Comparison of ENCODE assay signal across 2 cellular contexts in the genomic region with DNA sequence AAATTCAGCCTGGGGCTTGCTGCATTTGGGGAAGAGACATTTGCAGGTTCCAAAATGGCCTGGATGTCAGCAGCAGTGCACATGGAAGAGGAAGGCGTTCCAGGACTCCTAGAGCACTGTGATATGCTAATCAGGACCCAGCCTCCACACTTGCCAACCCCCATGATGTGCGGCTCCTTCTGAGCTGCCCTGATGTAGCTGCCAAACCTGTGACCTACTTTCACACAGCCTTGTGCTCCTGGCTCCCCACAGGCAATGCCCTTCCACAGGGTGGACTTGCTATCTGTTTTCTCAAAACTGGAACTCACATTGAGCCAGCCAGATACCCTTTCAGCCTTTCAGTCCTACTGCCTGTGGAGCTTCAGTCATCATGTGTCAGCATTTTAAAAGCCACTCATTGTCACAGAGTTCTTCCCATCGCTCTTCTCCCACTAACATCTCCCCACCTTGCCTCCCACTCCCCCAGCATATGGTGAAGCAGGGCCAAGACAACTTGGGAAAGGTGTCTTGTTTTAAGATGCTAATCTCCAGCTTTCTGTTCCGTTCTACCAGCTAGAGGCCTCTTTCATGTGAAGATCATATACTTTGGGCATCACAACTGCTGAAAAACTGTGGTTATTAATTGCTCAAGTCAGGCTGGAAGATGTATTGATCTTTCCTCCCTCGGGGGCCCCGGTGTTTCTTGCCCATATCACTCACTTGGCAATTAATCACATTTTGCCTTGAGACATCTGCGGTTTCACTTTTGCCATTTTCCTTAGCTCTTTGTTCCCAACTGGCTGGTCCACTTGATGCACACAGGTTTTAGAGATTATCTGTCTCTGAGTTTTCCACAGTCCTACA.
TF ChIP-seq lines count a peak whose summit lies in the region.

No MANE protein-coding gene starts in this region.

TF ChIP-seq in IMR-90, 13 proteins besides CTCF, POLR2A, EP300 and RAD21:
- TF ChIP-seq, protein P1, sequence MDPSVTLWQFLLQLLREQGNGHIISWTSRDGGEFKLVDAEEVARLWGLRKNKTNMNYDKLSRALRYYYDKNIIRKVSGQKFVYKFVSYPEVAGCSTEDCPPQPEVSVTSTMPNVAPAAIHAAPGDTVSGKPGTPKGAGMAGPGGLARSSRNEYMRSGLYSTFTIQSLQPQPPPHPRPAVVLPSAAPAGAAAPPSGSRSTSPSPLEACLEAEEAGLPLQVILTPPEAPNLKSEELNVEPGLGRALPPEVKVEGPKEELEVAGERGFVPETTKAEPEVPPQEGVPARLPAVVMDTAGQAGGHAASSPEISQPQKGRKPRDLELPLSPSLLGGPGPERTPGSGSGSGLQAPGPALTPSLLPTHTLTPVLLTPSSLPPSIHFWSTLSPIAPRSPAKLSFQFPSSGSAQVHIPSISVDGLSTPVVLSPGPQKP (IDR thresholded peaks at IDR 0.05; ENCODE audit: borderline replicate concordance, low read depth, low read length) = no peak
- TF ChIP-seq MAFK (IDR thresholded peaks at IDR 0.05; ENCODE audit: low read depth, low read length) = peak; percentile 30; the same call in 1 of the 2 replicates
- TF ChIP-seq MAZ (IDR thresholded peaks at IDR 0.05; ENCODE audit: borderline replicate concordance, low read depth, low read length) = no peak
- no peak for TF ChIP-seq FOS (IDR thresholded peaks at IDR 0.05; ENCODE audit: low read depth, low read length)
- no peak for TF ChIP-seq RFX5 (IDR thresholded peaks at IDR 0.05; ENCODE audit: low read depth, low read length)
- TF ChIP-seq NFE2L2 (IDR thresholded peaks at IDR 0.05; ENCODE audit: low read depth, low read length) = peak; percentile 39

TF ChIP-seq in HepG2, 621 proteins besides CTCF, POLR2A, EP300 and RAD21:
- TF ChIP-seq ZMYM4 (CRISPR knock-in tag; IDR thresholded peaks at IDR 0.05) (no peak), MAFK (conservative IDR thresholded peaks at IDR 0.05 in 1 of 2, IDR thresholded peaks at IDR 0.05 in 1 of 2; ENCODE audit: low read length in 2 of 2) (peak; percentile 36 to 49; a peak in 2 of 4 replicates), MAFF (IDR thresholded peaks at IDR 0.05; ENCODE audit: low read depth, low read length) (0 out of 2 replicates have a peak, but pooled peaks have one; percentile 19)
TF ChIP-seq in HepG2: peak in this region for 2.
